Comparison of ENCODE assay signal across 6 cellular contexts in the genomic region with DNA sequence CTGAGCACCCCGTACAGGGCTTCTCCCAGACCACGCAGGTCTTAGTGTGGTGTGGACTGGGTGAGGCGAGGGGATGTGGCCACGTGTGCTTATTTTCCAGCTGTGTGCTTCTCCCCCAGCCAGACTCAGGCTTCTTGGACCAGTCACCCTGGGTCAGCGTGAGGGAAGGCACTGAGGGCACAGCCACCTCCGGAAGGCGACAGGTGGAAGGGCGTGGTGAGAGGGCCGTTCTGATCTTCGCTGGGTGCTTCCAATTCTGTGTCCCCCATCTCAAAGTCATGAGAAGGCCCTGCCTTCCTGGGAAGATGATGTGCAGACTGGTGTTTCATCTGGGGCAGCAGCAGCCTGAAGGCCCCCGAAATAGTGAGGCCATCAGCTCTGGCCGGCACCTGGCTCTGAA.
"Had no signal": no experiment of that assay in that cellular context is flagged by ENCODE, and none has a peak within 500 bp of the region (broad histone marks: within the 10 kb centered on the region; RNA-seq: fewer than 3 reads in every experiment).

No MANE protein-coding gene starts in this region.

- H3K4me3 ChIP-seq: GM23338, K562 had no signal

- H3K4me3 Mint-ChIP-seq: GM23338, H9, HFFc6 had no signal

- H3K27ac Mint-ChIP-seq: GM23338, H9, HFFc6 had no signal

- H3K27ac ChIP-seq: HL-60 had no signal

- H3K4me2 ChIP-seq: GM23338 had no signal

- DNase-seq: H9, HCEC 1CT, HFFc6 had no signal

- H3K9me3 Mint-ChIP-seq: GM23338, H9 had no signal

- ATAC-seq: K562 had no signal
